In genomic region chr7:50212666-50213621, GRCh38 we compare ENCODE assay signal across 8 cellular contexts.
DNase-seq lines count a peak whose midpoint lies in the region; ATAC-seq, FAIRE-seq and TF ChIP-seq lines count a peak whose summit lies in the region.

No MANE protein-coding gene starts in this region.

- H4K20me1 ChIP-seq in HepG2 (ENCODE audit: insufficient read depth, low read length) = no peaks in the 10 kb centered on the region

- WGBS in right lobe of liver (ENCODE audit: insufficient coverage, low coverage, low lambda C conversion rate, missing lambda C conversion rate) = 63% methylated on average over 4 of the region's 15 CpGs
- 12% methylated on average over 8 of the region's 15 CpGs for WGBS in HepG2 (ENCODE audit: low lambda C conversion rate)

- H2AFZ ChIP-seq in HepG2 (ENCODE audit: low read length) = no peak overlapping the region

- H3K27me3 Mint-ChIP-seq in activated CD4-positive, alpha-beta memory T cell treated with anti-CD3 and anti-CD28 coated beads, Interleukin-2, amount 10 ng/mL, durations not matched to agents 7 days and 5 days = no peaks in the 10 kb centered on the region

- POLR2A ChIA-PET in HepG2 (lab: Yijun Ruan, JAX) = no interaction called here
- POLR2A ChIA-PET in activated CD4-positive, alpha-beta memory T cell treated with anti-CD3 and anti-CD28 coated beads, Interleukin-2, amount 10 ng/mL, durations not matched to agents 7 days and 5 days (lab: Charles Lee) = interaction anchor here (0.8 to 12.8 kb wide), 8 partner anchors 14 to 156 kb away, joined by 3 to 367 read pairs (median 7); partner anchors contain the start of gene IKZF1

- H3K27me3 ChIP-seq in right lobe of liver (no peaks in the 10 kb centered on the region), HepG2 (ENCODE audit: control insufficient read depth in 1 of 2, insufficient read depth in 2 of 2, low read length in 2 of 2) (peaks cover 4 to 28% of the 10 kb centered on the region in 2 experiments; a peak in 3 of 5 replicates)

- H3K36me3 Mint-ChIP-seq in activated CD4-positive, alpha-beta memory T cell treated with anti-CD3 and anti-CD28 coated beads, Interleukin-2, amount 10 ng/mL, durations not matched to agents 7 days and 5 days (ENCODE audit: low read depth) = no peaks in the 10 kb centered on the region

- FAIRE-seq in HepG2 (lab: Jason Lieb, UNC) = no peak
- FAIRE-seq in urothelium cell line (lab: Jason Lieb, UNC) = peak; percentile 63

- no peaks in the 10 kb centered on the region for H3K9me3 ChIP-seq in right lobe of liver
- H3K9me3 ChIP-seq in HepG2 (ENCODE audit: low read length) = no peaks in the 10 kb centered on the region

- no peaks in the 10 kb centered on the region for H3K79me2 ChIP-seq in HepG2 (ENCODE audit: insufficient read depth, low read length)

- no peak overlapping the region for H3K9ac ChIP-seq in HepG2 (ENCODE audit: insufficient read depth, low read depth, low read length)

- in situ Hi-C loops in HepG2 (cut with HindIII; ENCODE audit: extremely low pct_ligation_motif_present, low pct_unique_long_range_greater_than_20kb) = no loop called here

- BruUV-seq in HepG2 (replicated peaks; lab: Mats Ljungman, UMichigan) = no TSS peak

- ATAC-seq in right lobe of liver (peak; percentile 7 to 42 (median 28)), HepG2 (no peak), HG03460 (IDR thresholded peaks at IDR 0.05; ENCODE audit: unreplicated experiment) (peak; percentile 74), GM19035 (IDR thresholded peaks at IDR 0.05; ENCODE audit: unreplicated experiment) (no peak), GM18520 (IDR thresholded peaks at IDR 0.05; ENCODE audit: unreplicated experiment) (no peak)

- intact Hi-C loops in right lobe of liver (cut with DNase I) (loop anchor here in 1 of 2 donors (10.0 kb wide), 1 partner anchor 222 kb away; no protein-coding TSS in a partner anchor), HepG2 (cut with micrococcal nuclease; ENCODE audit: unreplicated experiment) (no loop called here)

- H3K4me3 ChIP-seq in right lobe of liver (no peak overlapping the region), HepG2 (replicated peaks in 1 of 3; ENCODE audit: insufficient read depth in 1 of 3, low read depth in 2 of 3, low read length in 3 of 3) (no peak overlapping the region)

- no peaks in the 10 kb centered on the region for H3K9me3 Mint-ChIP-seq in activated CD4-positive, alpha-beta memory T cell treated with anti-CD3 and anti-CD28 coated beads, Interleukin-2, amount 10 ng/mL, durations not matched to agents 7 days and 5 days

- no peak overlapping the region for H3K27ac ChIP-seq in right lobe of liver
- H3K27ac ChIP-seq in HepG2 (ENCODE audit: extremely low read length, insufficient read depth, low read length) = no peak overlapping the region

- no peak for DNase-seq in right lobe of liver
- DNase-seq in HepG2 (ENCODE audit: low spot score) = no peak
- DNase-seq in activated CD4-positive, alpha-beta memory T cell treated with anti-CD3 and anti-CD28 coated beads, Interleukin-2, amount 10 ng/mL, durations not matched to agents 7 days and 5 days = peak; percentile 57
- no peak for DNase-seq in urothelium cell line (ENCODE audit: low spot score)
- no peak for DNase-seq in D341Med (ENCODE audit: low spot score)

- CTCF ChIA-PET in HepG2 (lab: Yijun Ruan, JAX; ENCODE audit: low intra/inter-chr PET ratio, low total read pairs) = no interaction called here
- CTCF ChIA-PET in activated CD4-positive, alpha-beta memory T cell treated with anti-CD3 and anti-CD28 coated beads, Interleukin-2, amount 10 ng/mL, durations not matched to agents 7 days and 5 days (lab: Charles Lee) = interaction anchor here (0.8 to 1.7 kb wide), 4 partner anchors 7 to 102 kb away, joined by 3 to 7 read pairs (median 4); no protein-coding TSS in a partner anchor

- peaks cover 91% of the 10 kb centered on the region for H3K4me1 Mint-ChIP-seq in activated CD4-positive, alpha-beta memory T cell treated with anti-CD3 and anti-CD28 coated beads, Interleukin-2, amount 10 ng/mL, durations not matched to agents 7 days and 5 days

- TF ChIP-seq CTCF in right lobe of liver (IDR thresholded peaks at IDR 0.05) = no peak
- TF ChIP-seq CTCF in HepG2 (CRISPR knock-in tag; IDR thresholded peaks at IDR 0.05) = no peak

- H3K4me1 ChIP-seq in right lobe of liver (no peaks in the 10 kb centered on the region), HepG2 (ENCODE audit: insufficient read depth, low read length) (no peaks in the 10 kb centered on the region)

- no peaks in the 10 kb centered on the region for H3K36me3 ChIP-seq in right lobe of liver
- no peaks in the 10 kb centered on the region for H3K36me3 ChIP-seq in HepG2 (replicated peaks in 1 of 2; ENCODE audit: control insufficient read depth in 1 of 2, insufficient read depth in 2 of 2, low read length in 2 of 2)

- TF ChIP-seq EP300 in HepG2 (IDR thresholded peaks at IDR 0.05; ENCODE audit: low read depth in 2 of 2, low read length in 2 of 2) = no peak
- TF ChIP-seq EP300 in HepG2 (CRISPR knock-in tag; IDR thresholded peaks at IDR 0.05; ENCODE audit: borderline replicate concordance) = no peak

- TF ChIP-seq POLR2A in right lobe of liver (IDR thresholded peaks at IDR 0.05) (no peak), HepG2 (IDR thresholded peaks at IDR 0.05; ENCODE audit: insufficient read depth in 1 of 2, low read depth in 2 of 2, low read length in 2 of 2) (no peak)

- H3K4me2 ChIP-seq in HepG2 (ENCODE audit: low read depth, low read length) = no peak overlapping the region

- no peak for TF ChIP-seq RAD21 in HepG2 (CRISPR knock-in tag; IDR thresholded peaks at IDR 0.05)

- peak overlapping the region; percentile 83 for H3K27ac Mint-ChIP-seq in activated CD4-positive, alpha-beta memory T cell treated with anti-CD3 and anti-CD28 coated beads, Interleukin-2, amount 10 ng/mL, durations not matched to agents 7 days and 5 days

- H3K4me3 Mint-ChIP-seq in activated CD4-positive, alpha-beta memory T cell treated with anti-CD3 and anti-CD28 coated beads, Interleukin-2, amount 10 ng/mL, durations not matched to agents 7 days and 5 days = peak overlapping the region; percentile 15

TF ChIP-seq in HepG2, 621 proteins besides CTCF, POLR2A, EP300 and RAD21:
- TF ChIP-seq ZBTB33 (CRISPR knock-in tag; IDR thresholded peaks at IDR 0.05) = no peak

Comparison
In these comparisons a context has a peak if more than half of its experiments do, and no peak if none do; other contexts are left out.
1. ATAC-seq: peak in right lobe of liver (4 of 4) and HG03460 (single experiment); none in HepG2 (single experiment), GM19035 (single experiment) and GM18520 (single experiment).